In the genomic region with DNA sequence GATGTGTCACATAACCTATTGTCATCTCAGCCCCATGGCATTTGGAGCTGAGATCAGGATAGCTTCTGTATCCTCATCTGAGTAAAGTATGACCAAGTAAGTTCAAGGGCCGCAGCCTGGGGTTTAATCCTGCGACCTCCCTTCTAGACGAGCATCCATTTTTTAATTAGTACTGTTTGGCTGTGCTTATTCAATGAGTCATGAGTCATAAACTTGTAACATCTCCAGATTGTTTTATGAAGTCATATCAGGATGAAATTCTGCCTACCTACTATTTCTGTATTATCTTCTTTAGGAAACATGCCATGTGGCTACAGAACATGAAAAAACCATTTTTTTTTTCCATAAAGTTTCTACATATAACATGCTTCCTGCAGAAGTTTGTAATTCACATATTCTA, we compare ENCODE assay signal across 30 cellular contexts.
"Had no signal": no experiment of that assay in that cellular context is flagged by ENCODE, and none has a peak within 500 bp of the region (broad histone marks: within the 10 kb centered on the region; RNA-seq: fewer than 3 reads in every experiment).

No MANE protein-coding gene starts in this region.

- H3K4me1 ChIP-seq: pancreas, psoas muscle had no signal

- H3K27me3 Mint-ChIP-seq: activated CD8-positive, alpha-beta memory T cell treated with anti-CD3 and anti-CD28 coated beads, Interleukin-2, amount 10 ng/mL, durations not matched to agents 7 days and 5 days had no signal

- H3K27me3 ChIP-seq: neutrophil, suprapubic skin, tibial nerve had no signal

- DNase-seq: activated B cell treated with CpG ODN at 0.5 μM for 24 hours; activated CD4-positive, alpha-beta T cell treated with anti-CD3 and anti-CD28 coated beads for 36 hours; activated CD8-positive, alpha-beta memory T cell treated with anti-CD3 and anti-CD28 coated beads, Interleukin-2, amount 10 ng/mL, durations not matched to agents 7 days and 5 days; activated CD8-positive, alpha-beta T cell treated with anti-CD3 and anti-CD28 coated beads, Interleukin-2, amount 10 ng/mL, durations not matched to agents 7 days and 5 days; activated naive CD4-positive, alpha-beta T cell; activated T-cell treated with anti-CD3 and anti-CD28 coated beads, Interleukin-2, amount 50 U/mL, for 72 hours; anterior cingulate cortex; endodermal cell; head of caudate nucleus; hypothalamus; immature natural killer cell; kidney; left colon; naive B cell; nephron progenitor cell; pancreas; psoas muscle; stimulated activated CD4-positive, alpha-beta T cell treated with anti-CD3 and anti-CD28 coated beads, Interleukin-15, amount 100 ng/mL, for 24 hours; stimulated activated CD4-positive, alpha-beta T cell treated with anti-CD3 and anti-CD28 coated beads, Interleukin-2, amount 100 ng/mL, for 24 hours; stimulated activated naive CD4-positive, alpha-beta T cell; T-helper 1 cell had no signal

- H3K9me3 Mint-ChIP-seq: immature natural killer cell had no signal

- H3K4me3 Mint-ChIP-seq: activated B cell treated with CpG ODN at 0.5 μM for 24 hours; activated CD4-positive, alpha-beta T cell treated with anti-CD3 and anti-CD28 coated beads for 36 hours; activated CD8-positive, alpha-beta memory T cell treated with anti-CD3 and anti-CD28 coated beads, Interleukin-2, amount 10 ng/mL, durations not matched to agents 7 days and 5 days; activated CD8-positive, alpha-beta T cell treated with anti-CD3 and anti-CD28 coated beads, Interleukin-2, amount 10 ng/mL, durations not matched to agents 7 days and 5 days; activated T-cell treated with anti-CD3 and anti-CD28 coated beads, Interleukin-2, amount 50 U/mL, for 72 hours; brain; endodermal cell; immature natural killer cell; mesothelial cell of epicardium; naive B cell; nephron progenitor cell; T-helper 2 cell treated with Interferon-gamma antibody and Interleukin-4, amounts not matched to agents 5 μg/mL and 100 μg/mL, for 36 hours had no signal

- ATAC-seq: activated CD4-positive, alpha-beta T cell treated with anti-CD3 and anti-CD28 coated beads for 36 hours; activated CD8-positive, alpha-beta memory T cell treated with anti-CD3 and anti-CD28 coated beads, Interleukin-2, amount 10 ng/mL, durations not matched to agents 7 days and 5 days; activated CD8-positive, alpha-beta T cell treated with anti-CD3 and anti-CD28 coated beads, Interleukin-2, amount 10 ng/mL, durations not matched to agents 7 days and 5 days; activated naive CD4-positive, alpha-beta T cell treated with anti-CD3 and anti-CD28 coated beads, Interleukin-2, amount 50 U/mL, for 72 hours; activated T-cell treated with anti-CD3 and anti-CD28 coated beads, Interleukin-2, amount 50 U/mL, for 72 hours; left colon; pancreas; psoas muscle had no signal

- H3K36me3 Mint-ChIP-seq: activated CD8-positive, alpha-beta memory T cell treated with anti-CD3 and anti-CD28 coated beads, Interleukin-2, amount 10 ng/mL, durations not matched to agents 7 days and 5 days; brain; immature natural killer cell had no signal

- H3K4me1 Mint-ChIP-seq: activated B cell treated with CpG ODN at 0.5 μM for 24 hours; activated CD8-positive, alpha-beta memory T cell treated with anti-CD3 and anti-CD28 coated beads, Interleukin-2, amount 10 ng/mL, durations not matched to agents 7 days and 5 days; endodermal cell had no signal

- H3K4me3 ChIP-seq: coronary artery, pancreas, psoas muscle, suprapubic skin, tibial nerve had no signal

- H3K27ac ChIP-seq: coronary artery, epithelial cell of prostate, neutrophil, pancreas, psoas muscle, suprapubic skin had no signal

- H3K36me3 ChIP-seq: pancreas, suprapubic skin, tibial nerve had no signal

- H3K9me3 ChIP-seq: neutrophil, pancreas, psoas muscle, suprapubic skin, tibial nerve had no signal

- H3K27ac Mint-ChIP-seq: activated B cell treated with CpG ODN at 0.5 μM for 24 hours; activated CD4-positive, alpha-beta T cell treated with anti-CD3 and anti-CD28 coated beads for 36 hours; activated CD8-positive, alpha-beta memory T cell treated with anti-CD3 and anti-CD28 coated beads, Interleukin-2, amount 10 ng/mL, durations not matched to agents 7 days and 5 days; activated CD8-positive, alpha-beta T cell treated with anti-CD3 and anti-CD28 coated beads, Interleukin-2, amount 10 ng/mL, durations not matched to agents 7 days and 5 days; activated naive CD4-positive, alpha-beta T cell treated with anti-CD3 and anti-CD28 coated beads, Interleukin-2, amount 50 U/mL, for 72 hours; activated T-cell treated with anti-CD3 and anti-CD28 coated beads, Interleukin-2, amount 50 U/mL, for 72 hours; brain; endodermal cell; mesothelial cell of epicardium; naive B cell; nephron progenitor cell; T-helper 2 cell treated with Interferon-gamma antibody and Interleukin-4, amounts not matched to agents 5 μg/mL and 100 μg/mL, for 36 hours had no signal
